Comparison of ENCODE assay signal across 26 cellular contexts in genomic region chr20:61849822-61850221, GRCh38.
"Had no signal": no experiment of that assay in that cellular context is flagged by ENCODE, and none has a peak within 500 bp of the region (broad histone marks: within the 10 kb centered on the region; RNA-seq: fewer than 3 reads in every experiment).

No MANE protein-coding gene starts in this region.

- H3K4me3 ChIP-seq: MG63, SJSA1, SK-N-MC had no signal

- H3K4me1 ChIP-seq: SJSA1 had no signal

- H3K27ac ChIP-seq: SJSA1, SK-N-MC had no signal

- H3K36me3 ChIP-seq: MG63, SJSA1 had no signal

- FAIRE-seq: HepG2, RCC 7860 had no signal

- DNase-seq: IMR-90, Karpas-422, KG1, MG63, NCI-H1092, NCI-H1105 treated with DMSO at 0.1 percent for 48 hours, NCI-H1417 treated with DMSO at 0.1 percent for 48 hours, NCI-H146, NCI-H1694 treated with DMSO at 0.1 percent for 48 hours, NCI-H1930, NCI-H2081, NCI-H2107, NCI-H2171, NCI-H226, NCI-H446, NCI-H510A, NCI-H524 treated with DMSO at 0.1 percent for 48 hours, NCI-H69, NCI-H774, Right ventricle myocardium superior, RPMI8226, SIG-M5 had no signal

- H3K9me3 ChIP-seq: MG63, SJSA1 had no signal

- ATAC-seq: HepG2 had no signal

- H3K27me3 ChIP-seq: MG63 had no signal
